1 cellular context compared by ENCODE assay signal in the genomic region with DNA sequence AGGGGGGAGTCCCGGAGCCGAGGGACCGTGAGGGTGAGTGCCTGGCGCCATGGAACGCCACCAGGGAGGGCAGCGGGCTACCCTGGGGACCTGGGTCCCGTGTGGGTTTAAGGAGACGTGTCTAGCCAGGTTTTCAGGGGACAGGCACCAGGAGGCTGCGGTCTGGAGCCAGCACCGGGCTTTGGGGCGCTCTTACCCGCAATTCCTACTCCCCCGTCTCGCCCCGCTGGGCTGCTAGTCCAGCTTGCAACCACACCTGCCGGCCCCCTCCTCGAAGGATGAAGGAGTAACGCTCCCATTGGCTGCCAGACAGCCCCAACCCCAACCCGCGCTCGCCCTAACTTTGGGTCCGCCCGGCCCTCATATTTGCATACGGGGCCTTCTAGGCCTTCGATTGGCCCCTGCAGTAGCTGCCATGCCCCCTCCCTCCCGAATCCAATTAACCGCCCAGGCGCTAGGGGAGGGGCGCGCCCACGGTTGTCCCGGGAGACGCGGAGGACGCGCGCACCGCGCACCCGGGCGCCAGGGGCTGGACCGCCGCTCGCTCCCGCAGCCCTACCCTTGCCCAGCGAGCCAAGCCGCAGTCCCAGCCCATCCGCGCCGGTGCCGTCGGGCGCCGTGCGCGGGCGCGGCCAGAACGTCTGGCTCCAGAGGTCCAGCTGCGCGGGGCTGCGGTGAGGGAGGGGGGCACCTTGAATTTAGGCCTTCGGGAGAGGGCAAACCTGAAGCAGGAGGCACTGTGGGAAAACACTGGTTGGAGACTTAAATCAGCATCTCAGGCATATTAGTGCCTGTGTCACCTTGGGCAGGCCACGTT.
A peak's percentile ranks its signal among the peaks of the same experiment; 100 is the strongest.
TF ChIP-seq lines count a peak whose summit lies in the region.

TTLL6 (minus strand) TSS at position 456 of the 817 bp plus-strand sequence; CDS start at position 299, 157 bp downstream.

TF ChIP-seq in K562, 482 proteins besides CTCF, POLR2A, EP300 and RAD21 (continued from another document):
- TF ChIP-seq CREB5 (CRISPR knock-in tag; IDR thresholded peaks at IDR 0.05) = no peak
- TF ChIP-seq CCNT2 (IDR thresholded peaks at IDR 0.05; ENCODE audit: borderline replicate concordance, extremely low read depth, insufficient read length, low read depth, low read length) = peak; percentile 30
- peak; percentile 75 for TF ChIP-seq NRF1 (conservative IDR thresholded peaks at IDR 0.05 in 1 of 2, IDR thresholded peaks at IDR 0.05 in 1 of 2)
- TF ChIP-seq, protein P1, sequence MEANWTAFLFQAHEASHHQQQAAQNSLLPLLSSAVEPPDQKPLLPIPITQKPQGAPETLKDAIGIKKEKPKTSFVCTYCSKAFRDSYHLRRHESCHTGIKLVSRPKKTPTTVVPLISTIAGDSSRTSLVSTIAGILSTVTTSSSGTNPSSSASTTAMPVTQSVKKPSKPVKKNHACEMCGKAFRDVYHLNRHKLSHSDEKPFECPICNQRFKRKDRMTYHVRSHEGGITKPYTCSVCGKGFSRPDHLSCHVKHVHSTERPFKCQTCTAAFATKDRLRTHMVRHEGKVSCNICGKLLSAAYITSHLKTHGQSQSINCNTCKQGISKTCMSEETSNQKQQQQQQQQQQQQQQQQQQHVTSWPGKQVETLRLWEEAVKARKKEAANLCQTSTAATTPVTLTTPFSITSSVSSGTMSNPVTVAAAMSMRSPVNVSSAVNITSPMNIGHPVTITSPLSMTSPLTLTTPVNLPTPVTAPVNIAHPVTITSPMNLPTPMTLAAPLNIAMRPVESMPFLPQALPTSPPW (CRISPR knock-in tag; IDR thresholded peaks at IDR 0.05) = peak; percentile 96
- peak; percentile 67; the same call in 1 of the 2 replicates for TF ChIP-seq TFAP4 (CRISPR knock-in tag; IDR thresholded peaks at IDR 0.05; ENCODE audit: borderline replicate concordance)
- TF ChIP-seq RBBP5 (IDR thresholded peaks at IDR 0.05; ENCODE audit: borderline replicate concordance, insufficient read depth, low read length, poor library complexity, severe bottlenecking) = peak; percentile 19
- TF ChIP-seq, protein P2, sequence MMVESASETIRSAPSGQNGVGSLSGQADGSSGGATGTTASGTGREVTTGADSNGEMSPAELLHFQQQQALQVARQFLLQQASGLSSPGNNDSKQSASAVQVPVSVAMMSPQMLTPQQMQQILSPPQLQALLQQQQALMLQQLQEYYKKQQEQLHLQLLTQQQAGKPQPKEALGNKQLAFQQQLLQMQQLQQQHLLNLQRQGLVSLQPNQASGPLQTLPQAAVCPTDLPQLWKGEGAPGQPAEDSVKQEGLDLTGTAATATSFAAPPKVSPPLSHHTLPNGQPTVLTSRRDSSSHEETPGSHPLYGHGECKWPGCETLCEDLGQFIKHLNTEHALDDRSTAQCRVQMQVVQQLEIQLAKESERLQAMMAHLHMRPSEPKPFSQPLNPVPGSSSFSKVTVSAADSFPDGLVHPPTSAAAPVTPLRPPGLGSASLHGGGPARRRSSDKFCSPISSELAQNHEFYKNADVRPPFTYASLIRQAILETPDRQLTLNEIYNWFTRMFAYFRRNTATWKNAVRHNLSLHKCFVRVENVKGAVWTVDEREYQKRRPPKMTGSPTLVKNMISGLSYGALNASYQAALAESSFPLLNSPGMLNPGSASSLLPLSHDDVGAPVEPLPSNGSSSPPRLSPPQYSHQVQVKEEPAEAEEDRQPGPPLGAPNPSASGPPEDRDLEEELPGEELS (CRISPR knock-in tag; IDR thresholded peaks at IDR 0.05; ENCODE audit: borderline replicate concordance) = 0 out of 2 replicates have a peak, but pooled peaks have one; percentile 26
- no peak for TF ChIP-seq POLR2H (tag; IDR thresholded peaks at IDR 0.05; ENCODE audit: low read depth)
- TF ChIP-seq, protein P3, sequence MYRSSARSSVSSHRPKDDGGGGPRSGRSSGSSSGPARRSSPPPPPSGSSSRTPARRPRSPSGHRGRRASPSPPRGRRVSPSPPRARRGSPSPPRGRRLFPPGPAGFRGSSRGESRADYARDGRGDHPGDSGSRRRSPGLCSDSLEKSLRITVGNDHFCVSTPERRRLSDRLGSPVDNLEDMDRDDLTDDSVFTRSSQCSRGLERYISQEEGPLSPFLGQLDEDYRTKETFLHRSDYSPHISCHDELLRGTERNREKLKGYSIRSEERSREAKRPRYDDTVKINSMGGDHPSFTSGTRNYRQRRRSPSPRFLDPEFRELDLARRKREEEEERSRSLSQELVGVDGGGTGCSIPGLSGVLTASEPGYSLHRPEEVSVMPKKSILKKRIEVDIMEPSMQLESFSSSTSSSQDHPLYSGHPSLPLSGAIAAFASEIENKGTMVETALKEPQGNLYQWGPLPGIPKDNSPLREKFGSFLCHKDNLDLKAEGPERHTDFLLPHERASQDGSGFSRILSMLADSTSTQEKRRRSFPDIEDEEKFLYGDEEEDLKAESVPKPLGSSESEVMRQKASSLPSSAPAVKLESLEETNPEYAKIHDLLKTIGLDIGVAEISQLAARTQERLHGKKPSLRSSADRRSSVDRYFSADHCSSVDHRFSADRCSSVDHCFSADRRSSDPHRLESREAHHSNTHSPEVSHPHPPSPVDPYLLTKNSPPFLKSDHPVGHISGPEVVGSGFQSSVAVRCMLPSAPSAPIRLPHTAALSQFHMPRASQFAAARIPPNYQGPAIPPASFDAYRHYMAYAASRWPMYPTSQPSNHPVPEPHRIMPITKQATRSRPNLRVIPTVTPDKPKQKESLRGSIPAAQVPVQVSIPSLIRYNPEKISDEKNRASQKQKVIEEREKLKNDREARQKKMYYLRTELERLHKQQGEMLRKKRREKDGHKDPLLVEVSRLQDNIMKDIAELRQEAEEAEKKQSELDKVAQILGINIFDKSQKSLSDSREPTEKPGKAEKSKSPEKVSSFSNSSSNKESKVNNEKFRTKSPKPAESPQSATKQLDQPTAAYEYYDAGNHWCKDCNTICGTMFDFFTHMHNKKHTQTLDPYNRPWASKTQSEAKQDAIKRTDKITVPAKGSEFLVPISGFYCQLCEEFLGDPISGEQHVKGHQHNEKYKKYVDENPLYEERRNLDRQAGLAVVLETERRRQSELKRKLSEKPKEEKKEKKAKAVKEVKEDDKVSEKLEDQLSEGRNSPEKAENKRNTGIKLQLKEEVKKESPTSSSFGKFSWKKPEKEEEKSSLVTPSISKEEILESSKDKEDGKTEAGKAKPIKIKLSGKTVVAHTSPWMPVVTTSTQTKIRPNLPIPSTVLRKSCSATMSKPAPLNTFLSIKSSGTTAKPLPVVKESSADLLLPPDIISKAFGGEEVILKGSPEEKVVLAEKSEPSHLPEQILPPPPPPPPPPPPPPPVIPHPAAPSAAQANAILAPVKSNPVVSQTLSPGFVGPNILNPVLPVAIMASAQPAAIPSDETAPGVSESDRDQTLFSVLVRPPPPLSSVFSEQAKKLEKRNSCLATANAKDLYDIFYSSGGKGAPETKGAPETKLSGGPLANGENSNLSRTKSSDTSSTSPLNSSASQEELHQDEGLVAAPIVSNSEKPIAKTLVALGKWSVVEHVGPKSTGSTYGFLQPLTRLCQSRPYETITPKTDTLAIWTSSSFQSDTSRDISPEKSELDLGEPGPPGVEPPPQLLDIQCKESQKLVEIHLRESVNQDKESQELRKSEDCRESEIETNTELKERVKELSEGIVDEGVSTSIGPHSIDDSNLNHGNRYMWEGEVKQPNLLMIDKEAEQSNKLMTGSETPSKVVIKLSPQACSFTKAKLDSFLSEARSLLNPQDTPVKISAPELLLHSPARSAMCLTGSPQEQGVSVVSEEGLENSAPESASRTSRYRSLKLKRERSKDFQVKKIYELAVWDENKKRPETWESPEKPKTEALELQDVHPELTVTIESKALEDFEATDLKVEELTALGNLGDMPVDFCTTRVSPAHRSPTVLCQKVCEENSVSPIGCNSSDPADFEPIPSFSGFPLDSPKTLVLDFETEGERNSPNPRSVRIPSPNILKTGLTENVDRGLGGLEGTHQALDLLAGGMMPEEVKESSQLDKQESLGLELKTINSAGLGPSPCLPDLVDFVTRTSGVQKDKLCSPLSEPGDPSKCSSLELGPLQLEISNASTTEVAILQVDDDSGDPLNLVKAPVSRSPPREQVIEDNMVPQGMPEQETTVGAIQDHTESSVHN (IDR thresholded peaks at IDR 0.05; ENCODE audit: borderline replicate concordance in 1 of 2, low read depth in 1 of 2) = no peak
- TF ChIP-seq CXXC5 (CRISPR knock-in tag; IDR thresholded peaks at IDR 0.05) = peak; percentile 36; the same call in 1 of the 2 replicates
- peak; percentile 92 for TF ChIP-seq PRDM10 (IDR thresholded peaks at IDR 0.05; ENCODE audit: partially characterized antibody)
